23 cellular contexts compared by ENCODE assay signal in genomic region chr7:7705316-7705715, GRCh38. TPM values are rescaled to one million over a fixed set of nuclear protein-coding genes. Genes with fewer than 3 reads are reported as not detected.
A peak's percentile ranks its signal among the peaks of the same experiment; 100 is the strongest.
DNase-seq lines count a peak whose midpoint lies in the region; ATAC-seq, FAIRE-seq and TF ChIP-seq lines count a peak whose summit lies in the region.
"Had no signal": no experiment of that assay in that cellular context is flagged by ENCODE, and none has a peak within 500 bp of the region (broad histone marks: within the 10 kb centered on the region; RNA-seq: fewer than 3 reads in every experiment).

No MANE protein-coding gene starts in this region.

- H3K36me3 ChIP-seq in mammary epithelial cell (ENCODE audit: insufficient read depth, low read length), result no peaks in the 10 kb centered on the region

- H3K36me3 Mint-ChIP-seq in activated naive CD4-positive, alpha-beta T cell treated with anti-CD3 and anti-CD28 coated beads, Interleukin-2, amount 50 U/mL, for 72 hours, result no peaks in the 10 kb centered on the region

- dilution Hi-C loops in mammary epithelial cell (cut with HindIII; ENCODE audit: low sequenced_read_pairs), result no loop called here

- no peaks in the 10 kb centered on the region for H4K20me1 ChIP-seq in mammary epithelial cell (ENCODE audit: insufficient read depth, low read length)

- in situ Hi-C loops in mammary epithelial cell (cut with MboI; ENCODE audit: low sequenced_read_pairs in 2 of 2), result no loop called here

- no peak for ATAC-seq in GM21723 (IDR thresholded peaks at IDR 0.05; ENCODE audit: unreplicated experiment)
- ATAC-seq in activated naive CD4-positive, alpha-beta T cell treated with anti-CD3 and anti-CD28 coated beads, Interleukin-2, amount 50 U/mL, for 72 hours, result no peak

- peaks cover 3% of the 10 kb centered on the region for H3K79me2 ChIP-seq in mammary epithelial cell (ENCODE audit: insufficient read depth, low read length)

- H3K4me2 ChIP-seq in mammary epithelial cell (ENCODE audit: insufficient read depth, low read depth, low read length), result peak overlapping the region; percentile 76
- H3K4me2 ChIP-seq: KMS-11 had no signal

- no peaks in the 10 kb centered on the region for H3K9me3 Mint-ChIP-seq in activated naive CD4-positive, alpha-beta T cell treated with anti-CD3 and anti-CD28 coated beads, Interleukin-2, amount 50 U/mL, for 72 hours
- H3K9me3 Mint-ChIP-seq: IgD-negative memory B cell had no signal

- no peaks in the 10 kb centered on the region for H3K9me3 ChIP-seq in mammary epithelial cell (replicated peaks; ENCODE audit: insufficient read depth, low read length)

- no peak overlapping the region for H3K27ac Mint-ChIP-seq in activated naive CD4-positive, alpha-beta T cell treated with anti-CD3 and anti-CD28 coated beads, Interleukin-2, amount 50 U/mL, for 72 hours
- H3K27ac Mint-ChIP-seq: IgD-negative memory B cell had no signal

- peak; percentile 39 for FAIRE-seq in GM19239 (lab: Jason Lieb, UNC)

- CTCF ChIA-PET in mammary epithelial cell (lab: Charles Lee; ENCODE audit: low non-redundant PET), result no interaction called here

- H3K27ac ChIP-seq in mammary epithelial cell (ENCODE audit: insufficient read depth, low read depth, low read length), result no peak overlapping the region
- H3K27ac ChIP-seq: GM23248, KMS-11 had no signal

- 59% methylated on average over 2 of the region's 2 CpGs for WGBS in mammary epithelial cell (ENCODE audit: low coverage, missing lambda C conversion rate)

- H3K9ac ChIP-seq in mammary epithelial cell (ENCODE audit: insufficient read depth, low read length), result no peak overlapping the region
- H3K9ac ChIP-seq: GM23248, KMS-11 had no signal

- BruUV-seq in mammary epithelial cell (replicated peaks; lab: Mats Ljungman, UMichigan), result no TSS peak

- intact Hi-C loops in mammary epithelial cell (cut with micrococcal nuclease), result no loop called here

- no peak for TF ChIP-seq CTCF in mammary epithelial cell (conservative IDR thresholded peaks at IDR 0.05 in 1 of 2, IDR thresholded peaks at IDR 0.05 in 1 of 2; ENCODE audit: extremely low read depth in 1 of 2, insufficient read depth in 1 of 2, low read depth in 1 of 2, low read length in 2 of 2)

- no peak overlapping the region for H3K4me3 ChIP-seq in mammary epithelial cell (replicated peaks in 1 of 3; ENCODE audit: insufficient read depth in 1 of 3, low read depth in 2 of 3, low read length in 3 of 3)
- H3K4me3 ChIP-seq: GM23248 had no signal

- no peak for DNase-seq in GM19239 (ENCODE audit: insufficient read length, low spot score)
- DNase-seq in mammary epithelial cell, result no peak
- peak; percentile 51 for DNase-seq in iris pigment epithelial cell (ENCODE audit: low read depth)
- no peak for DNase-seq in stimulated activated CD8-positive, alpha-beta memory T cell treated with anti-CD3 and anti-CD28 coated beads, Interleukin-4, amount 100 ng/mL, for 48 hours
- DNase-seq in activated naive CD4-positive, alpha-beta T cell treated with anti-CD3 and anti-CD28 coated beads, Interleukin-2, amount 50 U/mL, for 72 hours (ENCODE audit: low spot score in 2 of 2), result no peak
- no peak for DNase-seq in NCI-H1092 (lab: John Stamatoyannopoulos, UW)
- DNase-seq: Calu3, DMS153, DND-41, GM23248, H7, NCI-H1048, NCI-H1436, NCI-H187, NCI-H2081 treated with DMSO at 0.1 percent for 48 hours, NCI-H2171, NCI-H226, NCI-H510A, RPMI8226, SHP77 treated with DMSO at 0.1 percent for 48 hours had no signal

- H3K4me1 ChIP-seq in mammary epithelial cell (ENCODE audit: insufficient read depth, low read length), result peaks cover 21% of the 10 kb centered on the region

- no peaks in the 10 kb centered on the region for H3K27me3 ChIP-seq in mammary epithelial cell (ENCODE audit: insufficient read depth, low read length)

- no peak overlapping the region for H2AFZ ChIP-seq in mammary epithelial cell (ENCODE audit: low read depth, low read length)
- H2AFZ ChIP-seq: GM23248 had no signal

RNA-seq across cellular contexts. Expression of gene RPA3, which starts 13.1 kb away (rescaled TPM):
- 10 to 100 TPM; 14.3 to 47.9 TPM for total RNA-seq in mammary epithelial cell
- polyA plus RNA-seq in mammary epithelial cell, result 40.1 TPM
- polyA minus RNA-seq in mammary epithelial cell, result 14.2 TPM
- total RNA-seq in activated naive CD4-positive, alpha-beta T cell treated with anti-CD3 and anti-CD28 coated beads, Interleukin-2, amount 50 U/mL, for 72 hours, result 100 to 1,000 TPM; 150 to 163 TPM
